ENCODE assay signal across 1 cellular context in genomic region chr4:118968813-118969212, GRCh38.
TF ChIP-seq lines count a peak whose summit lies in the region.

No MANE protein-coding gene starts in this region.

TF ChIP-seq in GM12878, 131 proteins besides CTCF, POLR2A, EP300 and RAD21 (continued from another document):
- TF ChIP-seq MLLT1 (IDR thresholded peaks at IDR 0.05), result no peak
- no peak for TF ChIP-seq MEF2B (IDR thresholded peaks at IDR 0.05; ENCODE audit: partially characterized antibody, poor library complexity, severe bottlenecking)
- no peak for TF ChIP-seq NR2C1 (IDR thresholded peaks at IDR 0.05)
- no peak for TF ChIP-seq PKNOX1 (IDR thresholded peaks at IDR 0.05)
- TF ChIP-seq YY1 (IDR thresholded peaks at IDR 0.05; ENCODE audit: low read depth, low read length), result no peak
- TF ChIP-seq SMC3 (IDR thresholded peaks at IDR 0.05; ENCODE audit: borderline replicate concordance, low read length), result no peak
TF ChIP-seq in GM12878: peak in this region for 0.
